27 cellular contexts compared by ENCODE assay signal in genomic region chr15:29260896-29261295, GRCh38. TPM values are rescaled to one million over a fixed set of nuclear protein-coding genes. Genes with fewer than 3 reads are reported as not detected.
A peak's percentile ranks its signal among the peaks of the same experiment; 100 is the strongest.
DNase-seq lines count a peak whose midpoint lies in the region; ATAC-seq, FAIRE-seq and TF ChIP-seq lines count a peak whose summit lies in the region.
"Had no signal": no experiment of that assay in that cellular context is flagged by ENCODE, and none has a peak within 500 bp of the region (broad histone marks: within the 10 kb centered on the region; RNA-seq: fewer than 3 reads in every experiment).

No MANE protein-coding gene starts in this region.

- no peaks in the 10 kb centered on the region; a peak in 1 of 5 replicates for H3K27me3 ChIP-seq in HepG2 (ENCODE audit: control insufficient read depth in 1 of 2, insufficient read depth in 2 of 2, low read length in 2 of 2)
- H3K27me3 ChIP-seq in right lobe of liver, result no peaks in the 10 kb centered on the region
- no peaks in the 10 kb centered on the region for H3K27me3 ChIP-seq in H1 (replicated peaks in 1 of 4; ENCODE audit: control insufficient read depth in 3 of 4, extremely low read depth in 1 of 4, insufficient read depth in 3 of 4, low read length in 3 of 4)
- no peaks in the 10 kb centered on the region for H3K27me3 ChIP-seq in naive thymus-derived CD4-positive, alpha-beta T cell (ENCODE audit: control insufficient read depth in 2 of 2, insufficient read depth in 2 of 2, low read length in 2 of 2)
- H3K27me3 ChIP-seq: BLaER1 had no signal

- H2AK5ac ChIP-seq in H1 (ENCODE audit: low read depth, low read length), result no peak overlapping the region

- no peak overlapping the region for H3K56ac ChIP-seq in H1 (replicated peaks; ENCODE audit: insufficient read length, low read depth, low read length)

- no peak for TF ChIP-seq CTCF in HepG2 (CRISPR knock-in tag; IDR thresholded peaks at IDR 0.05)
- no peak for TF ChIP-seq CTCF in right lobe of liver (IDR thresholded peaks at IDR 0.05)
- TF ChIP-seq CTCF in H1 (IDR thresholded peaks at IDR 0.05; ENCODE audit: control extremely low read depth in 1 of 3, insufficient read depth in 1 of 3, low read depth in 1 of 3, low read length in 3 of 3), result no peak
- no peak for TF ChIP-seq CTCF in osteocyte (IDR thresholded peaks at IDR 0.05)

- POLR2A ChIA-PET in HepG2 (lab: Yijun Ruan, JAX), result no interaction called here
- POLR2A ChIA-PET in H1 (lab: Charles Lee; ENCODE audit: partially characterized antibody), result no interaction called here
- POLR2A ChIA-PET in naive thymus-derived CD4-positive, alpha-beta T cell (lab: Charles Lee), result interaction anchor here (0.8 to 1.2 kb wide), 2 partner anchors 10 to 14 kb away, joined by 3 to 4 read pairs; no protein-coding TSS in a partner anchor

- H3K79me2 ChIP-seq in HepG2 (ENCODE audit: insufficient read depth, low read length) (no peaks in the 10 kb centered on the region), H1 (ENCODE audit: control insufficient read depth in 1 of 2, insufficient read depth in 2 of 2, low read length in 2 of 2) (no peaks in the 10 kb centered on the region)

- no peak overlapping the region for H3K18ac ChIP-seq in H1 (ENCODE audit: extremely low read depth, low read length)

- H4K20me1 ChIP-seq in HepG2 (ENCODE audit: insufficient read depth, low read length) (no peaks in the 10 kb centered on the region), H1 (replicated peaks in 1 of 2; ENCODE audit: control insufficient read depth in 1 of 2, insufficient read depth in 2 of 2, low read length in 2 of 2) (no peaks in the 10 kb centered on the region)

- H3K36me3 ChIP-seq in HepG2 (replicated peaks in 1 of 2; ENCODE audit: control insufficient read depth in 1 of 2, insufficient read depth in 2 of 2, low read length in 2 of 2) (no peaks in the 10 kb centered on the region), right lobe of liver (no peaks in the 10 kb centered on the region), H1 (ENCODE audit: control insufficient read depth in 2 of 4, insufficient read depth in 4 of 4, low read length in 3 of 4) (no peaks in the 10 kb centered on the region)
- no peaks in the 10 kb centered on the region for H3K36me3 ChIP-seq in naive thymus-derived CD4-positive, alpha-beta T cell (ENCODE audit: control insufficient read depth in 2 of 3, insufficient read depth in 3 of 3, low read length in 3 of 3)
- H3K36me3 ChIP-seq: BLaER1 had no signal

- no peak overlapping the region for H2BK20ac ChIP-seq in H1 (ENCODE audit: low read length)

- H3K9ac ChIP-seq in HepG2 (ENCODE audit: insufficient read depth, low read depth, low read length) (no peak overlapping the region), H1 (replicated peaks in 1 of 4; ENCODE audit: extremely low read depth in 1 of 4, low read depth in 3 of 4, low read length in 3 of 4) (no peak overlapping the region)
- H3K9ac ChIP-seq: BLaER1 had no signal

- H3K4me3 ChIP-seq in HepG2 (replicated peaks in 1 of 3; ENCODE audit: insufficient read depth in 1 of 3, low read depth in 2 of 3, low read length in 3 of 3) (no peak overlapping the region), right lobe of liver (no peak overlapping the region), H1 (ENCODE audit: extremely low read depth in 1 of 4, insufficient read depth in 2 of 4, low read depth in 3 of 4, low read length in 4 of 4) (no peak overlapping the region)
- H3K4me3 ChIP-seq in naive thymus-derived CD4-positive, alpha-beta T cell (ENCODE audit: low read length), result no peak overlapping the region
- H3K4me3 ChIP-seq: BLaER1 had no signal

- ATAC-seq in HepG2 (no peak), right lobe of liver (no peak), T-helper 17 cell (no peak)
- ATAC-seq in naive thymus-derived CD4-positive, alpha-beta T cell, result no peak

- no peaks in the 10 kb centered on the region for H3K23me2 ChIP-seq in H1 (ENCODE audit: low read depth, low read length)

- H3K9me3 Mint-ChIP-seq in osteocyte (ENCODE audit: unreplicated experiment), result no peaks in the 10 kb centered on the region
- no peaks in the 10 kb centered on the region for H3K9me3 Mint-ChIP-seq in naive thymus-derived CD4-positive, alpha-beta T cell
- H3K9me3 Mint-ChIP-seq: CD14-positive monocyte; CD4-positive, alpha-beta memory T cell; CD4-positive, CD25-positive, alpha-beta regulatory T cell; CD8-positive, alpha-beta memory T cell had no signal

- H2BK5ac ChIP-seq in H1 (ENCODE audit: low read depth, low read length), result no peak overlapping the region

- H3K4me2 ChIP-seq in HepG2 (ENCODE audit: low read depth, low read length) (no peak overlapping the region), H1 (ENCODE audit: insufficient read depth in 1 of 2, low read depth in 2 of 2, low read length in 2 of 2) (no peak overlapping the region)
- H3K4me2 ChIP-seq: BLaER1 had no signal

- FAIRE-seq in HepG2 (lab: Jason Lieb, UNC) (no peak), H1 (lab: Jason Lieb, UNC) (no peak)
- FAIRE-seq: GM12891, GM19239 had no signal

- no peak for DNase-seq in HepG2 (ENCODE audit: low spot score)
- no peak for DNase-seq in right lobe of liver
- no peak for DNase-seq in T-helper 17 cell
- no peak for DNase-seq in H1 (ENCODE audit: low read depth in 1 of 2, low spot score in 2 of 2)
- DNase-seq in osteocyte (ENCODE audit: extremely low spot score, unreplicated experiment), result peak; percentile 17
- DNase-seq in GDM1 (lab: John Stamatoyannopoulos, UW), result no peak
- DNase-seq in ACHN, result no peak
- no peak for DNase-seq in naive thymus-derived CD4-positive, alpha-beta T cell
- DNase-seq: AML-193; C1 segment of cervical spinal cord; CD4-positive, alpha-beta memory T cell; CD4-positive, CD25-positive, alpha-beta regulatory T cell; CD8-positive, alpha-beta memory T cell; COR-L47; DMS 273 treated with DMSO at 0.1 percent for 48 hours; DMS153; DMS53; DMS79; DND-41; EL; GF-D8 had no signal

- no peak overlapping the region for H3K4ac ChIP-seq in H1 (replicated peaks; ENCODE audit: insufficient read length, low read depth, low read length)

- H3K36me3 Mint-ChIP-seq in T-helper 17 cell (ENCODE audit: low read depth) (no peaks in the 10 kb centered on the region), osteocyte (ENCODE audit: unreplicated experiment) (no peaks in the 10 kb centered on the region)
- H3K36me3 Mint-ChIP-seq in naive thymus-derived CD4-positive, alpha-beta T cell, result peaks cover 0 to 3% (median 0%) of the 10 kb centered on the region in 5 donors
- H3K36me3 Mint-ChIP-seq: CD14-positive monocyte had no signal

- no peaks in the 10 kb centered on the region for H3K9me3 ChIP-seq in HepG2 (ENCODE audit: low read length)
- no peaks in the 10 kb centered on the region for H3K9me3 ChIP-seq in right lobe of liver
- no peaks in the 10 kb centered on the region for H3K9me3 ChIP-seq in T-helper 17 cell (ENCODE audit: control insufficient read depth, low read length, poor library complexity, severe bottlenecking)
- H3K9me3 ChIP-seq in H1 (ENCODE audit: insufficient read depth in 2 of 2, low read depth in 1 of 2, low read length in 1 of 2), result no peaks in the 10 kb centered on the region
- no peaks in the 10 kb centered on the region for H3K9me3 ChIP-seq in naive thymus-derived CD4-positive, alpha-beta T cell (ENCODE audit: control insufficient read depth in 2 of 3, low read length in 3 of 3)
- H3K9me3 ChIP-seq: BLaER1 had no signal

- H3K4me3 Mint-ChIP-seq in T-helper 17 cell, result no peak overlapping the region
- no peak overlapping the region for H3K4me3 Mint-ChIP-seq in osteocyte (ENCODE audit: unreplicated experiment)
- no peak overlapping the region for H3K4me3 Mint-ChIP-seq in naive thymus-derived CD4-positive, alpha-beta T cell
- H3K4me3 Mint-ChIP-seq: B cell; CD14-positive monocyte; CD4-positive, alpha-beta memory T cell; CD4-positive, CD25-positive, alpha-beta regulatory T cell; CD8-positive, alpha-beta memory T cell had no signal

- peak overlapping the region; percentile 51 for H3K27ac Mint-ChIP-seq in T-helper 17 cell
- no peak overlapping the region for H3K27ac Mint-ChIP-seq in osteocyte (ENCODE audit: unreplicated experiment)
- no peak overlapping the region for H3K27ac Mint-ChIP-seq in naive thymus-derived CD4-positive, alpha-beta T cell
- H3K27ac Mint-ChIP-seq: B cell; CD14-positive monocyte; CD4-positive, alpha-beta memory T cell; CD8-positive, alpha-beta memory T cell had no signal

- no peak overlapping the region for H4K91ac ChIP-seq in H1 (replicated peaks; ENCODE audit: insufficient read length, low read length)

- no peak overlapping the region for H2BK120ac ChIP-seq in H1 (replicated peaks; ENCODE audit: low read depth, low read length)

- H2AFZ ChIP-seq in HepG2 (ENCODE audit: low read length) (no peak overlapping the region), H1 (ENCODE audit: low read length) (no peak overlapping the region)

- no peaks in the 10 kb centered on the region for H3K79me1 ChIP-seq in H1 (ENCODE audit: low read depth, low read length)

- no peak overlapping the region for H3K14ac ChIP-seq in H1 (ENCODE audit: insufficient read length)

- H3K27me3 Mint-ChIP-seq in T-helper 17 cell (no peaks in the 10 kb centered on the region), osteocyte (ENCODE audit: unreplicated experiment) (no peaks in the 10 kb centered on the region)
- peaks cover 0 to 2% (median 0%) of the 10 kb centered on the region in 5 donors for H3K27me3 Mint-ChIP-seq in naive thymus-derived CD4-positive, alpha-beta T cell

- no peak overlapping the region for H3K23ac ChIP-seq in H1 (ENCODE audit: insufficient read length)

- no peak overlapping the region for H2BK12ac ChIP-seq in H1 (ENCODE audit: low read depth, low read length)

- no peak overlapping the region for H4K8ac ChIP-seq in H1 (ENCODE audit: extremely low read depth, insufficient read depth, low read length)

- H2BK15ac ChIP-seq in H1 (ENCODE audit: low read length), result no peak overlapping the region

- H4K5ac ChIP-seq in H1 (ENCODE audit: insufficient read length, low read depth, low read length), result no peak overlapping the region

- CTCF ChIA-PET in HepG2 (lab: Yijun Ruan, JAX; ENCODE audit: low intra/inter-chr PET ratio, low total read pairs), result no interaction called here
- CTCF ChIA-PET in H1 (lab: Charles Lee; ENCODE audit: partially characterized antibody), result interaction anchor here (0.7 to 1.2 kb wide), 2 partner anchors 19 to 44 kb away, joined by 3 to 4 read pairs; no protein-coding TSS in a partner anchor
- CTCF ChIA-PET in naive thymus-derived CD4-positive, alpha-beta T cell (lab: Charles Lee), result interaction anchor here (0.6 kb wide), 1 partner anchor 215 kb away, joined by 3 read pairs; no protein-coding TSS in a partner anchor

- no TSS peak for BruUV-seq in HepG2 (replicated peaks; lab: Mats Ljungman, UMichigan)

- in situ Hi-C loops in HepG2 (cut with HindIII; ENCODE audit: extremely low pct_ligation_motif_present, low pct_unique_long_range_greater_than_20kb), result no loop called here
- in situ Hi-C loops in ACHN (cut with HindIII; ENCODE audit: low pct_ligation_motif_present, low pct_unique_long_range_greater_than_20kb, low sequenced_read_pairs), result no loop called here

- WGBS in HepG2 (ENCODE audit: low lambda C conversion rate), result 38% methylated on average over 6 of the region's 6 CpGs
- 92% methylated on average over 6 of the region's 6 CpGs for WGBS in right lobe of liver (ENCODE audit: insufficient coverage, low coverage, low lambda C conversion rate, missing lambda C conversion rate)
- 91% methylated on average over 6 of the region's 6 CpGs; no CpG with 5 or more reads in 1 of the 2 experiments for WGBS in H1 (ENCODE audit: extremely low coverage in 1 of 2, insufficient coverage in 1 of 2, insufficient read length in 1 of 2, insufficient replicate concordance in 2 of 2, low coverage in 1 of 2, low lambda C conversion rate in 2 of 2, missing lambda C conversion rate in 1 of 2), 2 experiments

- no peak for TF ChIP-seq POLR2A in HepG2 (IDR thresholded peaks at IDR 0.05; ENCODE audit: insufficient read depth in 1 of 2, low read depth in 2 of 2, low read length in 2 of 2)
- no peak for TF ChIP-seq POLR2A in right lobe of liver (IDR thresholded peaks at IDR 0.05)
- no peak for TF ChIP-seq POLR2A in H1 (IDR thresholded peaks at IDR 0.05; ENCODE audit: control extremely low read depth in 1 of 2, low read depth in 2 of 2, low read length in 2 of 2)

- TF ChIP-seq EP300 in HepG2 (IDR thresholded peaks at IDR 0.05; ENCODE audit: low read depth in 2 of 2, low read length in 2 of 2) (no peak), HepG2 (CRISPR knock-in tag; IDR thresholded peaks at IDR 0.05; ENCODE audit: borderline replicate concordance) (no peak), H1 (IDR thresholded peaks at IDR 0.05; ENCODE audit: borderline replicate concordance in 1 of 2, low read depth in 2 of 2, low read length in 2 of 2) (no peak)

- H3K27ac ChIP-seq in HepG2 (ENCODE audit: extremely low read length, insufficient read depth, low read length) (no peak overlapping the region), right lobe of liver (no peak overlapping the region), H1 (ENCODE audit: low read depth, low read length) (no peak overlapping the region)
- H3K27ac ChIP-seq in naive thymus-derived CD4-positive, alpha-beta T cell (ENCODE audit: low read depth, low read length), result no peak overlapping the region
- H3K27ac ChIP-seq: 22Rv1, BLaER1 had no signal

- intact Hi-C loops in HepG2 (cut with micrococcal nuclease; ENCODE audit: unreplicated experiment), result no loop called here
- intact Hi-C loops in right lobe of liver (cut with DNase I), result no loop called here
- intact Hi-C loops in naive thymus-derived CD4-positive, alpha-beta T cell (cut with micrococcal nuclease), result loop anchor here in 1 of 2 donors (1.0 to 10.0 kb wide), 2 partner anchors 8 to 376 kb away; partner anchors contain the start of genes APBA2 and NSMCE3

- H3K4me1 ChIP-seq in HepG2 (ENCODE audit: insufficient read depth, low read length) (no peaks in the 10 kb centered on the region), right lobe of liver (no peaks in the 10 kb centered on the region), H1 (replicated peaks in 1 of 4; ENCODE audit: control insufficient read depth in 3 of 4, insufficient read depth in 4 of 4, low read length in 3 of 4) (no peaks in the 10 kb centered on the region; a peak in 1 of 7 replicates)
- peaks cover 0 to 10% of the 10 kb centered on the region in 2 donors for H3K4me1 ChIP-seq in naive thymus-derived CD4-positive, alpha-beta T cell (ENCODE audit: control insufficient read depth in 2 of 2, insufficient read depth in 2 of 2, low read length in 2 of 2)
- H3K4me1 ChIP-seq: BLaER1 had no signal

- no peak for TF ChIP-seq RAD21 in HepG2 (CRISPR knock-in tag; IDR thresholded peaks at IDR 0.05)
- TF ChIP-seq RAD21 in H1 (IDR thresholded peaks at IDR 0.05 in 1 of 2, conservative IDR thresholded peaks at IDR 0.05 in 1 of 2; ENCODE audit: low read depth in 2 of 2, low read length in 2 of 2), result no peak

- peaks cover 4% of the 10 kb centered on the region for H3K4me1 Mint-ChIP-seq in T-helper 17 cell
- H3K4me1 Mint-ChIP-seq in osteocyte (ENCODE audit: unreplicated experiment), result no peaks in the 10 kb centered on the region
- peaks cover 7 to 29% (median 25%) of the 10 kb centered on the region in 7 donors for H3K4me1 Mint-ChIP-seq in naive thymus-derived CD4-positive, alpha-beta T cell

RNA-seq across cellular contexts. Expression of gene NSMCE3, which starts 8.7 kb away (rescaled TPM):
- total RNA-seq in HepG2 (2016; rRNA removed; fragmentation: Illumina TruSeq; extraction: Trizol), result 3.0 and 3.7 TPM in 2 replicates
- 0.91 and 0.97 TPM in 2 replicates for total RNA-seq in HepG2 (2016; cell fraction: cytosol; rRNA removed; fragmentation: Illumina TruSeq; extraction: Trizol; ENCODE audit: low read depth)
- total RNA-seq in HepG2 (2016; cell fraction: insoluble cytoplasmic fraction; rRNA removed; fragmentation: Illumina TruSeq; extraction: Trizol), result 2.9 and 3.3 TPM in 2 replicates
- 1.7 and 1.8 TPM in 2 replicates for total RNA-seq in HepG2 (2016; cell fraction: membrane; rRNA removed; fragmentation: Illumina TruSeq; extraction: Trizol)
- total RNA-seq in HepG2 (2016; cell fraction: nucleus; rRNA removed; fragmentation: Illumina TruSeq; extraction: Trizol), result 2.5 and 2.6 TPM in 2 replicates
- 2.9 and 3.0 TPM in 2 replicates for polyA plus RNA-seq in HepG2 (2011; rRNA removed)
- 2.5 and 3.0 TPM in 2 replicates for polyA plus RNA-seq in HepG2 (2011; cell fraction: cytosol; rRNA removed)
- polyA plus RNA-seq in HepG2 (2011; cell fraction: nucleus; rRNA removed), result 0.98 and 1.1 TPM in 2 replicates
- polyA plus RNA-seq in HepG2 (2012), result 2.1 and 2.9 TPM in 2 replicates
- 0.33 and 0.40 TPM in 2 replicates for polyA plus RNA-seq in HepG2 (2016; cell fraction: cytosol; fragmentation: Illumina TruSeq; extraction: Trizol; ENCODE audit: low read depth)
- 4.0 and 4.1 TPM in 2 replicates for polyA plus RNA-seq in HepG2 (2016; cell fraction: insoluble cytoplasmic fraction; fragmentation: Illumina TruSeq; extraction: Trizol; ENCODE audit: low read depth)
- 0.82 and 0.85 TPM in 2 replicates for polyA plus RNA-seq in HepG2 (2016; cell fraction: membrane; fragmentation: Illumina TruSeq; extraction: Trizol; ENCODE audit: low read depth)
- polyA plus RNA-seq in HepG2 (2016; cell fraction: nucleus; fragmentation: Illumina TruSeq; extraction: Trizol; ENCODE audit: insufficient read depth, low read depth), result 5.6 and 6.0 TPM in 2 replicates
- polyA minus RNA-seq in HepG2 (2011; rRNA and poly(A)+ RNA removed; ENCODE audit: low replicate concordance), result 1.4 and 3.6 TPM in 2 replicates
- polyA minus RNA-seq in HepG2 (2011; cell fraction: cytosol; rRNA and poly(A)+ RNA removed), result 1.8 and 1.9 TPM in 2 replicates
- 1.3 and 1.4 TPM in 2 replicates for polyA minus RNA-seq in HepG2 (2011; cell fraction: nucleus; rRNA and poly(A)+ RNA removed)
- 1 to 10 TPM; 2.2 to 4.4 (median 3.1) TPM for total RNA-seq in right lobe of liver
- 10 to 100 TPM; 29.1 to 32.0 TPM for total RNA-seq in T-helper 17 cell
- total RNA-seq in H1 (2021; fragmentation: NEBNext Ultra II Directional; extraction: Animal tissue kit (Norgen Biotek cat#: 25700)), result 6.7 and 6.8 TPM in 2 replicates
- polyA plus RNA-seq in H1 (2011; rRNA removed), result 4.3 and 4.4 TPM in 2 replicates
- 6.2 TPM for polyA plus RNA-seq in H1 (2011; cell fraction: cytosol; rRNA removed)
- polyA plus RNA-seq in H1 (2011; cell fraction: nucleus; rRNA removed), result 4.6 TPM
- 4.3 to 5.8 TPM (median 4.5 TPM) in 4 replicates for polyA plus RNA-seq in H1 (2012, experiment 1 of 2)
- 4.5 TPM for polyA plus RNA-seq in H1 (2012, experiment 2 of 2)
- polyA plus RNA-seq in H1 (2013, experiment 1 of 2), result 8.6 TPM
- 9.6 TPM for polyA plus RNA-seq in H1 (2013, experiment 2 of 2)
- 3.2 and 3.7 TPM in 2 replicates for polyA minus RNA-seq in H1 (2011; rRNA and poly(A)+ RNA removed)
- polyA minus RNA-seq in H1 (2011; cell fraction: cytosol; rRNA and poly(A)+ RNA removed), result 3.3 TPM
- polyA minus RNA-seq in H1 (2011; cell fraction: nucleus; rRNA and poly(A)+ RNA removed), result 4.4 TPM
- 9.9 and 10.0 TPM in 2 replicates for total RNA-seq in osteocyte
- total RNA-seq in naive thymus-derived CD4-positive, alpha-beta T cell, result 10 to 100 TPM; 11.0 to 39.2 (median 18.5) TPM
- polyA plus RNA-seq in naive thymus-derived CD4-positive, alpha-beta T cell, result 10 to 100 TPM; 26.9 to 31.9 TPM

Comparison
In these comparisons a context has a peak if more than half of its experiments do, and no peak if none do; other contexts are left out.
1. Of the 41 proteins assayed by ChIP-seq in both HepG2 and H1: peak only in HepG2: none; only in H1: none; in both: CEBPB; in neither: 40.